In the genomic region with DNA sequence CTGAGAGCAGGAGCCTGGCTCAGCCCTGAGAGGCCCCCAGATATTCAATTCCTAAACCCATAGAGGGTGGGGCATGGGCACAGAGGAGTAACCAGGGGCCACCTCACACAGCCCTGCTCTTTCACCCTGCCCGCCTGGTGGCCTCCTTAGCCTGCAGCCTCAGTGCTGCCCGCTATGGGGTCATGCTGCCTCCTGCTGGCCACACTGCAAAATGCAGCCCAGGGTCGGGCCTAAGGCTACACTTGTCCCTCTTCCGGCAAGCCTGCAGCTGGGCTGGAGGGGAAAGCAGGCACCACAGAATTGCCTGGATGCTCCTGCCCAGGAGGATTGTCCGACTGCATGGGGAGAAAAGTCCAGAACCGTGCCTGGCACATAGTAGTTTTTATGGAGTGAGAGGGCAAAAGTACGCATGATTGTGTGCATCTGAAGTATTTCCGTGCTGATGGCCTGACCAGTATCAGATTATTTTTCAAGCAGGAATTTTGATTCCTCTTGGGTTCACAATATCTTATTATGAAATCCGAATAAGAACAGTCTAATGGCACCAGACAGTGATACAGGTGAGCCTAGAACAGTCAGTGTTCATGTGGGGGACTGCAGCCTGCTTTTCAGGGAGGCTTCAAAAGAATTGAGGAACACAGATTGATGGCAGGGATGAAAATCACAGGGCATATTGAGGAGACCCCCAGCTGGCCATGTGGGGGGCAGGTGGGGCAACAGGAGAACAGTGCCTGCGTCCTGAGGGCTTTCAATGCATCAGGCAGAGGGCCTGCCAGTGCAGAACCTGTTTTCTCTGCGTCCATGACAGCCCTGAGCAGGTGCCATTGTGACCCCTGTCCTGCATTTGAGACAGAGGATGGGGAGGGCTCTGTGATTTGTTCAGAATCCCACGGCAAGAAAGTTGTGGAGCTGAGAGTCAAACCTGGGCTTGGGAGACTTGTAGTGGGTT, we compare ENCODE assay signal across 2 cellular contexts.
A peak's percentile ranks its signal among the peaks of the same experiment; 100 is the strongest.
TF ChIP-seq lines count a peak whose summit lies in the region.

No MANE protein-coding gene starts in this region.

TF ChIP-seq in A549, 52 proteins besides CTCF, POLR2A, EP300 and RAD21 (continued from another document):
- TF ChIP-seq, protein P1, sequence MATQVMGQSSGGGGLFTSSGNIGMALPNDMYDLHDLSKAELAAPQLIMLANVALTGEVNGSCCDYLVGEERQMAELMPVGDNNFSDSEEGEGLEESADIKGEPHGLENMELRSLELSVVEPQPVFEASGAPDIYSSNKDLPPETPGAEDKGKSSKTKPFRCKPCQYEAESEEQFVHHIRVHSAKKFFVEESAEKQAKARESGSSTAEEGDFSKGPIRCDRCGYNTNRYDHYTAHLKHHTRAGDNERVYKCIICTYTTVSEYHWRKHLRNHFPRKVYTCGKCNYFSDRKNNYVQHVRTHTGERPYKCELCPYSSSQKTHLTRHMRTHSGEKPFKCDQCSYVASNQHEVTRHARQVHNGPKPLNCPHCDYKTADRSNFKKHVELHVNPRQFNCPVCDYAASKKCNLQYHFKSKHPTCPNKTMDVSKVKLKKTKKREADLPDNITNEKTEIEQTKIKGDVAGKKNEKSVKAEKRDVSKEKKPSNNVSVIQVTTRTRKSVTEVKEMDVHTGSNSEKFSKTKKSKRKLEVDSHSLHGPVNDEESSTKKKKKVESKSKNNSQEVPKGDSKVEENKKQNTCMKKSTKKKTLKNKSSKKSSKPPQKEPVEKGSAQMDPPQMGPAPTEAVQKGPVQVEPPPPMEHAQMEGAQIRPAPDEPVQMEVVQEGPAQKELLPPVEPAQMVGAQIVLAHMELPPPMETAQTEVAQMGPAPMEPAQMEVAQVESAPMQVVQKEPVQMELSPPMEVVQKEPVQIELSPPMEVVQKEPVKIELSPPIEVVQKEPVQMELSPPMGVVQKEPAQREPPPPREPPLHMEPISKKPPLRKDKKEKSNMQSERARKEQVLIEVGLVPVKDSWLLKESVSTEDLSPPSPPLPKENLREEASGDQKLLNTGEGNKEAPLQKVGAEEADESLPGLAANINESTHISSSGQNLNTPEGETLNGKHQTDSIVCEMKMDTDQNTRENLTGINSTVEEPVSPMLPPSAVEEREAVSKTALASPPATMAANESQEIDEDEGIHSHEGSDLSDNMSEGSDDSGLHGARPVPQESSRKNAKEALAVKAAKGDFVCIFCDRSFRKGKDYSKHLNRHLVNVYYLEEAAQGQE (IDR thresholded peaks at IDR 0.05), result no peak
- TF ChIP-seq NR3C1 (IDR thresholded peaks at IDR 0.05) (no peak), ELK1 (IDR thresholded peaks at IDR 0.05; ENCODE audit: low read depth, low read length) (no peak), EHMT2 (IDR thresholded peaks at IDR 0.05; ENCODE audit: low read depth) (no peak), SMC3 (IDR thresholded peaks at IDR 0.05) (peak; percentile 58), SREBF2 (IDR thresholded peaks at IDR 0.05) (no peak), ZNF302 (CRISPR knock-in tag; IDR thresholded peaks at IDR 0.05) (no peak)

TF ChIP-seq in K562, 482 proteins besides CTCF, POLR2A, EP300 and RAD21 (continued from another document and continues in another):
- TF ChIP-seq TEAD4 (IDR thresholded peaks at IDR 0.05; ENCODE audit: low read length) (no peak), TEAD4 (CRISPR knock-in tag; IDR thresholded peaks at IDR 0.05; ENCODE audit: borderline replicate concordance) (no peak), TFAP4 (CRISPR knock-in tag; IDR thresholded peaks at IDR 0.05; ENCODE audit: borderline replicate concordance) (peak; percentile 12; the same call in 1 of the 2 replicates), SAP30 (IDR thresholded peaks at IDR 0.05; ENCODE audit: borderline replicate concordance, insufficient read depth, low read depth, low read length, poor library complexity, severe bottlenecking) (no peak), TBL1XR1 (IDR thresholded peaks at IDR 0.05; ENCODE audit: low read length in 2 of 2) (no peak), CUX1 (CRISPR knock-in tag; IDR thresholded peaks at IDR 0.05) (no peak), THAP7 (CRISPR knock-in tag; IDR thresholded peaks at IDR 0.05) (no peak), STAG1 (CRISPR knock-in tag; IDR thresholded peaks at IDR 0.05; ENCODE audit: borderline replicate concordance) (peak; percentile 76; the same call in 1 of the 2 replicates), ZBTB43 (CRISPR knock-in tag; IDR thresholded peaks at IDR 0.05) (no peak), SPI1 (IDR thresholded peaks at IDR 0.05; ENCODE audit: borderline replicate concordance, low read depth, low read length) (no peak), KDM2B (CRISPR knock-in tag; IDR thresholded peaks at IDR 0.05) (no peak), STAT6 (CRISPR knock-in tag; IDR thresholded peaks at IDR 0.05) (no peak), HDGF (IDR thresholded peaks at IDR 0.05) (no peak), ZNF134 (CRISPR knock-in tag; conservative IDR thresholded peaks at IDR 0.05) (no peak), RREB1 (CRISPR knock-in tag; IDR thresholded peaks at IDR 0.05) (no peak), CREM (IDR thresholded peaks at IDR 0.05; ENCODE audit: low read depth) (0 out of 2 replicates have a peak, but pooled peaks have one; percentile 16), CEBPG (CRISPR knock-in tag; IDR thresholded peaks at IDR 0.05) (no peak), CEBPG (tag; conservative IDR thresholded peaks at IDR 0.05 in 1 of 2, IDR thresholded peaks at IDR 0.05 in 1 of 2) (no peak)
- TF ChIP-seq, protein P2, sequence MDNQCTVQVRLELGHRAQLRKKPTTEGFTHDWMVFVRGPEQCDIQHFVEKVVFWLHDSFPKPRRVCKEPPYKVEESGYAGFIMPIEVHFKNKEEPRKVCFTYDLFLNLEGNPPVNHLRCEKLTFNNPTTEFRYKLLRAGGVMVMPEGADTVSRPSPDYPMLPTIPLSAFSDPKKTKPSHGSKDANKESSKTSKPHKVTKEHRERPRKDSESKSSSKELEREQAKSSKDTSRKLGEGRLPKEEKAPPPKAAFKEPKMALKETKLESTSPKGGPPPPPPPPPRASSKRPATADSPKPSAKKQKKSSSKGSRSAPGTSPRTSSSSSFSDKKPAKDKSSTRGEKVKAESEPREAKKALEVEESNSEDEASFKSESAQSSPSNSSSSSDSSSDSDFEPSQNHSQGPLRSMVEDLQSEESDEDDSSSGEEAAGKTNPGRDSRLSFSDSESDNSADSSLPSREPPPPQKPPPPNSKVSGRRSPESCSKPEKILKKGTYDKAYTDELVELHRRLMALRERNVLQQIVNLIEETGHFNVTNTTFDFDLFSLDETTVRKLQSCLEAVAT (IDR thresholded peaks at IDR 0.05), result no peak
- TF ChIP-seq, protein P3, sequence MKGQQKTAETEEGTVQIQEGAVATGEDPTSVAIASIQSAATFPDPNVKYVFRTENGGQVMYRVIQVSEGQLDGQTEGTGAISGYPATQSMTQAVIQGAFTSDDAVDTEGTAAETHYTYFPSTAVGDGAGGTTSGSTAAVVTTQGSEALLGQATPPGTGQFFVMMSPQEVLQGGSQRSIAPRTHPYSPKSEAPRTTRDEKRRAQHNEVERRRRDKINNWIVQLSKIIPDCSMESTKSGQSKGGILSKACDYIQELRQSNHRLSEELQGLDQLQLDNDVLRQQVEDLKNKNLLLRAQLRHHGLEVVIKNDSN (CRISPR knock-in tag; IDR thresholded peaks at IDR 0.05), result no peak
